In genomic region chr5:118775790-118776499, GRCh38 we compare ENCODE assay signal across 19 cellular contexts.
DNase-seq lines count a peak whose midpoint lies in the region; ATAC-seq, FAIRE-seq and TF ChIP-seq lines count a peak whose summit lies in the region.
"Had no signal": no experiment of that assay in that cellular context is flagged by ENCODE, and none has a peak within 500 bp of the region (broad histone marks: within the 10 kb centered on the region; RNA-seq: fewer than 3 reads in every experiment).

No MANE protein-coding gene starts in this region.

- no peak overlapping the region for H3K9ac ChIP-seq in astrocyte (ENCODE audit: low read length)

- H3K36me3 Mint-ChIP-seq in astrocyte (ENCODE audit: low read depth, unreplicated experiment), result no peaks in the 10 kb centered on the region
- H3K36me3 Mint-ChIP-seq in natural killer cell treated with Interleukin-12 subunit alpha and Interleukin-12 subunit beta and Interleukin-15 and Interleukin-18, amount 100 ng/mL, for 72 hours, result peaks cover 6% of the 10 kb centered on the region
- H3K36me3 Mint-ChIP-seq: IgD-negative memory B cell had no signal

- no peaks in the 10 kb centered on the region for H4K20me1 ChIP-seq in astrocyte (ENCODE audit: insufficient read depth, low read length)

- peaks cover 7% of the 10 kb centered on the region for H3K4me1 Mint-ChIP-seq in astrocyte (ENCODE audit: low read depth, unreplicated experiment)
- H3K4me1 Mint-ChIP-seq in natural killer cell treated with Interleukin-12 subunit alpha and Interleukin-12 subunit beta and Interleukin-15 and Interleukin-18, amount 100 ng/mL, for 72 hours (ENCODE audit: low read depth in 2 of 2), result no peaks in the 10 kb centered on the region
- H3K4me1 Mint-ChIP-seq: activated naive CD8-positive, alpha-beta T cell treated with anti-CD3 and anti-CD28 coated beads, Interleukin-2, amount 50 U/mL, for 24 hours; IgD-negative memory B cell had no signal

- peak overlapping the region; percentile 41 for H3K27ac Mint-ChIP-seq in astrocyte (ENCODE audit: unreplicated experiment)
- H3K27ac Mint-ChIP-seq in natural killer cell treated with Interleukin-12 subunit alpha and Interleukin-12 subunit beta and Interleukin-15 and Interleukin-18, amount 100 ng/mL, for 72 hours, result no peak overlapping the region
- H3K27ac Mint-ChIP-seq: activated naive CD8-positive, alpha-beta T cell treated with anti-CD3 and anti-CD28 coated beads, Interleukin-2, amount 50 U/mL, for 24 hours; activated T-helper 1 cell treated with anti-CD3 and anti-CD28 coated beads, Interleukin-12 subunit alpha, Interleukin-12 subunit beta, Interleukin-2, Interleukin-4 antibody, amounts not matched to agents 30 ng/mL and 10 ng/mL and 1 ng/mL, durations not matched to agents 14 hours and 24 hours and 36 hours; IgD-negative memory B cell; T-helper 2 cell treated with Interferon-gamma antibody and Interleukin-4, amounts not matched to agents 5 μg/mL and 100 μg/mL, for 36 hours had no signal

- H3K9me3 Mint-ChIP-seq in astrocyte (ENCODE audit: unreplicated experiment), result no peaks in the 10 kb centered on the region
- peaks cover 5% of the 10 kb centered on the region for H3K9me3 Mint-ChIP-seq in natural killer cell treated with Interleukin-12 subunit alpha and Interleukin-12 subunit beta and Interleukin-15 and Interleukin-18, amount 100 ng/mL, for 72 hours
- H3K9me3 Mint-ChIP-seq: activated T-helper 1 cell treated with anti-CD3 and anti-CD28 coated beads, Interleukin-12 subunit alpha, Interleukin-12 subunit beta, Interleukin-2, Interleukin-4 antibody, amounts not matched to agents 30 ng/mL and 10 ng/mL and 1 ng/mL, durations not matched to agents 14 hours and 24 hours and 36 hours; T-helper 2 cell treated with Interferon-gamma antibody and Interleukin-4, amounts not matched to agents 5 μg/mL and 100 μg/mL, for 36 hours had no signal

- no peak for DNase-seq in astrocyte (ENCODE audit: low read depth)
- no peak for DNase-seq in natural killer cell treated with Interleukin-12 subunit alpha and Interleukin-12 subunit beta and Interleukin-15 and Interleukin-18, amount 100 ng/mL, for 72 hours (ENCODE audit: low spot score)
- DNase-seq in NCI-H128 (lab: John Stamatoyannopoulos, UW; ENCODE audit: unreplicated experiment), result no peak
- DNase-seq in cerebellar cortex (ENCODE audit: low spot score), result no peak
- no peak for DNase-seq in activated effector memory CD4-positive, alpha-beta T cell treated with anti-CD3 and anti-CD28 coated beads, Interleukin-2, amount 50 U/mL, for 16 hours
- DNase-seq: activated naive CD8-positive, alpha-beta T cell treated with anti-CD3 and anti-CD28 coated beads, Interleukin-2, amount 50 U/mL, for 24 hours; dorsolateral prefrontal cortex; NCI-H69; stimulated activated CD4-positive, alpha-beta T cell treated with anti-CD3 and anti-CD28 coated beads, Interleukin-4, amount 100 ng/mL, for 24 hours; stimulated activated CD8-positive, alpha-beta memory T cell treated with anti-CD3 and anti-CD28 coated beads, Interleukin-4, amount 100 ng/mL, for 48 hours had no signal

- no peak overlapping the region for H3K4me3 Mint-ChIP-seq in astrocyte (ENCODE audit: unreplicated experiment)
- no peak overlapping the region for H3K4me3 Mint-ChIP-seq in natural killer cell treated with Interleukin-12 subunit alpha and Interleukin-12 subunit beta and Interleukin-15 and Interleukin-18, amount 100 ng/mL, for 72 hours
- H3K4me3 Mint-ChIP-seq: activated naive CD8-positive, alpha-beta T cell treated with anti-CD3 and anti-CD28 coated beads, Interleukin-2, amount 50 U/mL, for 24 hours; activated T-helper 1 cell treated with anti-CD3 and anti-CD28 coated beads, Interleukin-12 subunit alpha, Interleukin-12 subunit beta, Interleukin-2, Interleukin-4 antibody, amounts not matched to agents 30 ng/mL and 10 ng/mL and 1 ng/mL, durations not matched to agents 14 hours and 24 hours and 36 hours; IgD-negative memory B cell; T-helper 2 cell treated with Interferon-gamma antibody and Interleukin-4, amounts not matched to agents 5 μg/mL and 100 μg/mL, for 36 hours had no signal

- FAIRE-seq in astrocyte (lab: Jason Lieb, UNC), result no peak
- FAIRE-seq: bronchial epithelial cell had no signal

- no peak overlapping the region for H3K27ac ChIP-seq in astrocyte (ENCODE audit: low read depth, low read length)
- H3K27ac ChIP-seq: dorsolateral prefrontal cortex, gastroesophageal sphincter, skin epidermis had no signal

- H3K79me2 ChIP-seq in astrocyte (ENCODE audit: insufficient read depth, low read length), result no peaks in the 10 kb centered on the region

- H3K9me3 ChIP-seq in astrocyte (ENCODE audit: insufficient read depth, low read depth, low read length), result no peaks in the 10 kb centered on the region
- H3K9me3 ChIP-seq: gastroesophageal sphincter had no signal

- H2AFZ ChIP-seq in astrocyte (ENCODE audit: low read depth, low read length), result no peak overlapping the region

- no peaks in the 10 kb centered on the region for H3K36me3 ChIP-seq in astrocyte (ENCODE audit: insufficient read depth, low read length)
- H3K36me3 ChIP-seq: gastroesophageal sphincter had no signal

- no peak for TF ChIP-seq CTCF in astrocyte (IDR thresholded peaks at IDR 0.05; ENCODE audit: insufficient read depth, low read depth, low read length)

- no peak overlapping the region for H3K4me3 ChIP-seq in astrocyte (ENCODE audit: insufficient read depth, low read depth, low read length)
- H3K4me3 ChIP-seq: dorsolateral prefrontal cortex, gastroesophageal sphincter, skin epidermis had no signal

- ATAC-seq in GM18858 (IDR thresholded peaks at IDR 0.05; ENCODE audit: unreplicated experiment) (peak; percentile 34), GM21447 (IDR thresholded peaks at IDR 0.05; ENCODE audit: unreplicated experiment) (peak; percentile 62), HG02885 (IDR thresholded peaks at IDR 0.05; ENCODE audit: poor library complexity, unreplicated experiment) (peak; percentile 41)
- ATAC-seq in natural killer cell treated with Interleukin-12 subunit alpha and Interleukin-12 subunit beta and Interleukin-15 and Interleukin-18, amount 100 ng/mL, for 72 hours, result no peak
- ATAC-seq: activated naive CD8-positive, alpha-beta T cell treated with anti-CD3 and anti-CD28 coated beads, Interleukin-2, amount 50 U/mL, for 24 hours; gastroesophageal sphincter had no signal

- H3K4me2 ChIP-seq in astrocyte (ENCODE audit: low read length), result no peak overlapping the region

- H3K27me3 ChIP-seq in astrocyte (ENCODE audit: insufficient read depth, low read length), result no peaks in the 10 kb centered on the region
- H3K27me3 ChIP-seq: dorsolateral prefrontal cortex, gastroesophageal sphincter had no signal

- H3K4me1 ChIP-seq in astrocyte (ENCODE audit: insufficient read depth, low read length), result no peaks in the 10 kb centered on the region

- no peaks in the 10 kb centered on the region for H3K27me3 Mint-ChIP-seq in astrocyte (ENCODE audit: low read depth, unreplicated experiment)
- H3K27me3 Mint-ChIP-seq in natural killer cell treated with Interleukin-12 subunit alpha and Interleukin-12 subunit beta and Interleukin-15 and Interleukin-18, amount 100 ng/mL, for 72 hours, result peaks cover 2 to 8% of the 10 kb centered on the region in 2 donors

Comparison
In these comparisons a context has a peak if more than half of its experiments do, and no peak if none do; other contexts are left out.
1. ATAC-seq: peak in GM18858 (single experiment), GM21447 (single experiment) and HG02885 (single experiment); none in natural killer cell treated with Interleukin-12 subunit alpha and Interleukin-12 subunit beta and Interleukin-15 and Interleukin-18, amount 100 ng/mL, for 72 hours (0 of 2).